Comparison of ENCODE assay signal across 12 cellular contexts in the genomic region with DNA sequence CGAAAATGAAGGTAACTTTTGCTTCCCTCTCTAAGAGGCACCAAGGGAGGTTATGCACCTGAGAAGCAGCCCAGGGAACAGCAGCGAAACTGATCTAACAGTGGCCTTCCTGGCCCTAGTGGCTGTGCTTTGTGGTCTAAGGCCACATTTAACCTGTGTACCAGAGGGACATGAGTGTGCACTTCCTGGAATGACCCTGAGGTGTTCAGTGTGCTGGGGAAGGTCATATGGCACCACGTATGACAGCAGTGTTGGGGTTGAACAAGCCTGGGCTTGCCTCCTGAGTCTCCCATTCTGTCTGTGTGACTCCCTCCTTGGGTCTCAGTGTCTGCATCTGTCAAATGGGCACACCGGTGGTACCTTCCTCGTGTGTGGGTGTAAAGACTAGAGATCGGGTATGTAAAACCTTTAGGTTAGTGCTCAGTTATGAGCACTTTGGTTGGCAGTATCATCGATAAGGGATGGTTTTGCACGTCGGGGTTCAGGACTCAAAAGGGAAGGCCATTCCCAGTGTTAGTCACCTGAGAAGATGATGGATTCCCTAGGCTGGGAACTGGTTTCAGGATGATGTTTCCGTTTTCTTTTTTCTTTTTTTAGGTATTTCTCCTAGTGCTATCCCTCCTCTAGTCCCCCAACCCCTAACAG. TPM values are rescaled to one million over a fixed set of nuclear protein-coding genes. Genes with fewer than 3 reads are reported as not detected.
DNase-seq lines count a peak whose midpoint lies in the region; ATAC-seq, FAIRE-seq and TF ChIP-seq lines count a peak whose summit lies in the region.
"Had no signal": no experiment of that assay in that cellular context is flagged by ENCODE, and none has a peak within 500 bp of the region (broad histone marks: within the 10 kb centered on the region; RNA-seq: fewer than 3 reads in every experiment).

No MANE protein-coding gene starts in this region.

- H3K4me3 ChIP-seq in bronchial epithelial cell (ENCODE audit: low read depth, low read length) (no peak overlapping the region), dorsolateral prefrontal cortex (no peak overlapping the region)
- H3K4me3 ChIP-seq: sigmoid colon, stomach had no signal

- no peak overlapping the region for H3K27ac ChIP-seq in dorsolateral prefrontal cortex
- H3K27ac ChIP-seq: sigmoid colon had no signal

- intact Hi-C loops in dorsolateral prefrontal cortex (cut with DNase I), result no loop called here

- ATAC-seq in GM19452 (IDR thresholded peaks at IDR 0.05; ENCODE audit: unreplicated experiment) (peak; percentile 58), HG03108 (IDR thresholded peaks at IDR 0.05; ENCODE audit: unreplicated experiment) (peak; percentile 42)

- no peak for DNase-seq in GM12892 (ENCODE audit: insufficient read length)
- peak; percentile 8 for DNase-seq in bronchial epithelial cell (ENCODE audit: low read depth)
- no peak for DNase-seq in ureter (ENCODE audit: low spot score)
- DNase-seq in iPS-NIHi7 (ENCODE audit: extremely low spot score), result no peak
- DNase-seq in NCI-H1930 (lab: John Stamatoyannopoulos, UW), result no peak
- no peak for DNase-seq in dorsolateral prefrontal cortex
- DNase-seq: sigmoid colon, stomach had no signal

- peak; percentile 71; the same call in 1 of the 2 replicates for TF ChIP-seq POLR2A in GM12892 (IDR thresholded peaks at IDR 0.05; ENCODE audit: low read depth, low read length)

- FAIRE-seq in GM12892 (lab: Jason Lieb, UNC) (peak; percentile 92), bronchial epithelial cell (lab: Jason Lieb, UNC) (no peak)
- FAIRE-seq: D721Med, endometrium had no signal

- TF ChIP-seq CTCF in bronchial epithelial cell (IDR thresholded peaks at IDR 0.05; ENCODE audit: insufficient read depth, low read length, severe bottlenecking), result no peak
- TF ChIP-seq CTCF in dorsolateral prefrontal cortex (IDR thresholded peaks at IDR 0.05 in 54 of 56, conservative IDR thresholded peaks at IDR 0.05 in 2 of 56; ENCODE audit: low read depth in 1 of 56, partially characterized antibody in 56 of 56), result no peak

- H3K36me3 ChIP-seq in bronchial epithelial cell (ENCODE audit: control insufficient read depth, insufficient read depth, low read length), result no peaks in the 10 kb centered on the region
- H3K36me3 ChIP-seq: sigmoid colon, stomach had no signal

- H3K27me3 ChIP-seq in bronchial epithelial cell (ENCODE audit: control insufficient read depth, insufficient read depth, low read length) (peaks cover 2% of the 10 kb centered on the region), dorsolateral prefrontal cortex (peaks cover 0 to 3% (median 0%) of the 10 kb centered on the region in 45 donors)
- H3K27me3 ChIP-seq: sigmoid colon, stomach had no signal

RNA-seq across cellular contexts. Expression of gene PLCG2, which starts 31.9 kb away (rescaled TPM):
- 137 TPM for polyA plus RNA-seq in GM12892 (2012; ENCODE audit: missing spikeins)
- 1.8 and 1.9 TPM in 2 replicates for total RNA-seq in bronchial epithelial cell
- 37.6 TPM for total RNA-seq in ureter
- total RNA-seq in dorsolateral prefrontal cortex, result 10 to 100 TPM in 65 of 120 experiments, 1 to 10 TPM in 55; 3.2 to 24.2 (median 10.4) TPM
